Comparison of ENCODE assay signal across 23 cellular contexts in the genomic region with DNA sequence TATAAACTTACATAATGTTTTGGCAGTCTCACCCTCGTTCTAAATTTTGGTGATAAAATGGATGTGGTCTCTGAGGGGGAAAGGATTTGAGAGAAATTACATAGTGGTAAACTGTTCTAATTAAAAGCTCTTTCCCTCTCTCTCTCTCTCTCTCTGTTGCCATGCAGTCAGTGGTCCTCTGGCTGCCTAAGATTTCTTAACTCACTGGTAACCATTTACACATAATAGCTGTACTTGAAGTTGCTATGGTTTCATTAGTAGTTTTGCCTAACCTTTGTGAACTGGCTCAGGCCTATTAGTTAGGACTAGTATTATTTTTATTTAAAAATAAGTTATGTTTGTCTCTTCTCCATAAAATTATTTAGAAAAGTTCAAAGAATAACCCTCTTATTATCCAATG. TPM values are rescaled to one million over a fixed set of nuclear protein-coding genes. Genes with fewer than 3 reads are reported as not detected.
"Had no signal": no experiment of that assay in that cellular context is flagged by ENCODE, and none has a peak within 500 bp of the region (broad histone marks: within the 10 kb centered on the region; RNA-seq: fewer than 3 reads in every experiment).

No MANE protein-coding gene starts in this region.

- H3K27me3 ChIP-seq: cardiac muscle cell, gastroesophageal sphincter, neural progenitor cell, testis had no signal

- H3K9me3 ChIP-seq: gastroesophageal sphincter, mucosa of descending colon, testis had no signal

- H3K27ac ChIP-seq: cardiac muscle cell, gastroesophageal sphincter, neural progenitor cell, testis, VCaP had no signal

- H3K4me3 ChIP-seq: cardiac muscle cell, gastroesophageal sphincter, mucosa of descending colon, neural progenitor cell, testis had no signal

- ATAC-seq: activated CD4-positive, CD25-positive, alpha-beta regulatory T cell treated with anti-CD3 and anti-CD28 coated beads, Interleukin-2, amount 50 U/mL, for 24 hours; activated CD8-positive, alpha-beta memory T cell treated with anti-CD3 and anti-CD28 coated beads, Interleukin-2, amount 10 ng/mL, durations not matched to agents 7 days and 5 days; activated CD8-positive, alpha-beta T cell treated with anti-CD3 and anti-CD28 coated beads for 36 hours; activated naive CD8-positive, alpha-beta T cell treated with anti-CD3 and anti-CD28 coated beads, Interleukin-2, amount 50 U/mL, for 24 hours; gastroesophageal sphincter; mucosa of descending colon had no signal

- H3K4me2 ChIP-seq: neural progenitor cell had no signal

- H3K4me3 Mint-ChIP-seq: activated CD4-positive, alpha-beta T cell treated with anti-CD3 and anti-CD28 coated beads, Interleukin-2, amount 10 ng/mL, durations not matched to agents 24 days and 14 days; activated CD8-positive, alpha-beta memory T cell treated with anti-CD3 and anti-CD28 coated beads, Interleukin-2, amount 10 ng/mL, durations not matched to agents 7 days and 5 days; activated CD8-positive, alpha-beta T cell treated with anti-CD3 and anti-CD28 coated beads for 36 hours; activated naive CD8-positive, alpha-beta T cell treated with anti-CD3 and anti-CD28 coated beads, Interleukin-2, amount 50 U/mL, for 24 hours; endodermal cell; neural progenitor cell; type B pancreatic cell had no signal

- H3K36me3 ChIP-seq: cardiac muscle cell, gastroesophageal sphincter, neural progenitor cell had no signal

- H3K9ac ChIP-seq: neural progenitor cell had no signal

- DNase-seq: activated CD4-positive, alpha-beta T cell treated with anti-CD3 and anti-CD28 coated beads, Interleukin-2, amount 10 ng/mL, durations not matched to agents 24 days and 14 days; activated CD8-positive, alpha-beta memory T cell treated with anti-CD3 and anti-CD28 coated beads, Interleukin-2, amount 10 ng/mL, durations not matched to agents 7 days and 5 days; activated CD8-positive, alpha-beta T cell treated with anti-CD3 and anti-CD28 coated beads for 36 hours; activated gamma-delta T cell; activated naive CD4-positive, alpha-beta T cell treated with anti-CD3 and anti-CD28 coated beads, Interleukin-2, amount 50 U/mL, for 16 hours; activated naive CD8-positive, alpha-beta T cell treated with anti-CD3 and anti-CD28 coated beads, Interleukin-2, amount 50 U/mL, for 24 hours; activated T-cell treated with anti-CD3 and anti-CD28 coated beads for 4 hours; cortex of kidney; endodermal cell; head of caudate nucleus; hypothalamus; mucosa of descending colon; stimulated activated CD4-positive, alpha-beta T cell treated with anti-CD3 and anti-CD28 coated beads, Interleukin-2, amount 100 ng/mL, for 48 hours; stimulated activated naive CD4-positive, alpha-beta T cell; testis had no signal

- H3K27me3 Mint-ChIP-seq: activated CD4-positive, alpha-beta T cell treated with anti-CD3 and anti-CD28 coated beads, Interleukin-2, amount 10 ng/mL, durations not matched to agents 24 days and 14 days; activated CD8-positive, alpha-beta memory T cell treated with anti-CD3 and anti-CD28 coated beads, Interleukin-2, amount 10 ng/mL, durations not matched to agents 7 days and 5 days; activated CD8-positive, alpha-beta T cell treated with anti-CD3 and anti-CD28 coated beads for 36 hours; activated naive CD8-positive, alpha-beta T cell treated with anti-CD3 and anti-CD28 coated beads, Interleukin-2, amount 50 U/mL, for 24 hours; progenitor cell of endocrine pancreas; type B pancreatic cell had no signal

- H3K27ac Mint-ChIP-seq: activated CD4-positive, alpha-beta T cell treated with anti-CD3 and anti-CD28 coated beads, Interleukin-2, amount 10 ng/mL, durations not matched to agents 24 days and 14 days; activated CD8-positive, alpha-beta memory T cell treated with anti-CD3 and anti-CD28 coated beads, Interleukin-2, amount 10 ng/mL, durations not matched to agents 7 days and 5 days; activated naive CD8-positive, alpha-beta T cell treated with anti-CD3 and anti-CD28 coated beads, Interleukin-2, amount 50 U/mL, for 24 hours; endodermal cell; neural progenitor cell; progenitor cell of endocrine pancreas; type B pancreatic cell had no signal

- H3K9me3 Mint-ChIP-seq: activated CD4-positive, alpha-beta T cell treated with anti-CD3 and anti-CD28 coated beads, Interleukin-2, amount 10 ng/mL, durations not matched to agents 24 days and 14 days; activated CD8-positive, alpha-beta T cell treated with anti-CD3 and anti-CD28 coated beads for 36 hours; activated naive CD8-positive, alpha-beta T cell treated with anti-CD3 and anti-CD28 coated beads, Interleukin-2, amount 50 U/mL, for 24 hours; endodermal cell; neural progenitor cell; type B pancreatic cell had no signal

RNA-seq across cellular contexts. Expression of gene SLC26A8, which starts 45.1 kb away (rescaled TPM):
- total RNA-seq: activated CD4-positive, alpha-beta T cell treated with anti-CD3 and anti-CD28 coated beads, Interleukin-2, amount 10 ng/mL, durations not matched to agents 24 days and 14 days; activated CD8-positive, alpha-beta memory T cell treated with anti-CD3 and anti-CD28 coated beads, Interleukin-2, amount 10 ng/mL, durations not matched to agents 7 days and 5 days; activated CD8-positive, alpha-beta T cell treated with anti-CD3 and anti-CD28 coated beads for 36 hours; cardiac muscle cell; endodermal cell; gastroesophageal sphincter; progenitor cell of endocrine pancreas; T-helper 2 cell treated with Interferon-gamma antibody and Interleukin-4, amounts not matched to agents 100 ng/mL and 5 ng/mL, for 36 hours had no signal
